Comparison of ENCODE assay signal across 20 cellular contexts in genomic region chr11:61727401-61727811, GRCh38. TPM values are rescaled to one million over a fixed set of nuclear protein-coding genes. Genes with fewer than 3 reads are reported as not detected.
DNase-seq lines count a peak whose midpoint lies in the region; ATAC-seq and TF ChIP-seq lines count a peak whose summit lies in the region.
"Had no signal": no experiment of that assay in that cellular context is flagged by ENCODE, and none has a peak within 500 bp of the region (broad histone marks: within the 10 kb centered on the region; RNA-seq: fewer than 3 reads in every experiment).

No MANE protein-coding gene starts in this region.

- H3K27me3 ChIP-seq in upper lobe of right lung (no peaks in the 10 kb centered on the region), SK-N-SH (ENCODE audit: insufficient read depth) (no peaks in the 10 kb centered on the region)

- TF ChIP-seq CTCF in upper lobe of right lung (IDR thresholded peaks at IDR 0.05) = no peak
- no peak for TF ChIP-seq CTCF in SK-N-SH (IDR thresholded peaks at IDR 0.05)

- H3F3A ChIP-seq in SK-N-SH (replicated peaks; ENCODE audit: insufficient read depth) = no peaks in the 10 kb centered on the region

- no peaks in the 10 kb centered on the region for H3K9me2 ChIP-seq in SK-N-SH

- H3K79me2 ChIP-seq in SK-N-SH (ENCODE audit: insufficient read depth) = no peaks in the 10 kb centered on the region

- TF ChIP-seq RAD21 in SK-N-SH (IDR thresholded peaks at IDR 0.05; ENCODE audit: low read length) = no peak

- H4K20me1 ChIP-seq in SK-N-SH (ENCODE audit: insufficient read depth) = no peaks in the 10 kb centered on the region

- H3K4me3 ChIP-seq in upper lobe of right lung = no peak overlapping the region
- H3K4me3 ChIP-seq in SK-N-SH (ENCODE audit: low read depth in 2 of 2, low read length in 1 of 2) = no peak overlapping the region
- H3K4me3 ChIP-seq: GM23248 had no signal

- POLR2A ChIA-PET in SK-N-SH (lab: Yijun Ruan, JAX) = no interaction called here

- no peak for TF ChIP-seq EP300 in SK-N-SH (IDR thresholded peaks at IDR 0.05; ENCODE audit: borderline replicate concordance in 1 of 2, low read depth in 1 of 2, low read length in 1 of 2)

- H3K36me3 ChIP-seq in upper lobe of right lung (no peaks in the 10 kb centered on the region), SK-N-SH (replicated peaks in 1 of 2; ENCODE audit: control insufficient read depth in 1 of 2, insufficient read depth in 2 of 2, low read length in 1 of 2) (peaks cover 0 to 26% of the 10 kb centered on the region in 2 experiments)

- intact Hi-C loops in upper lobe of right lung (cut with DNase I) = no loop called here

- H3K9ac ChIP-seq in SK-N-SH = no peak overlapping the region
- H3K9ac ChIP-seq: GM23248 had no signal

- no peaks in the 10 kb centered on the region for H3K4me1 ChIP-seq in upper lobe of right lung
- no peaks in the 10 kb centered on the region; a peak in 1 of 4 replicates for H3K4me1 ChIP-seq in SK-N-SH (ENCODE audit: control insufficient read depth in 1 of 2, insufficient read depth in 2 of 2, low read depth in 1 of 2, low read length in 1 of 2)

- H3K9me3 ChIP-seq in upper lobe of right lung = no peaks in the 10 kb centered on the region
- no peaks in the 10 kb centered on the region for H3K9me3 ChIP-seq in SK-N-SH

- no peak for ATAC-seq in upper lobe of right lung

- H3K27ac ChIP-seq in upper lobe of right lung = peak overlapping the region; percentile 6
- H3K27ac ChIP-seq in SK-N-SH (ENCODE audit: low read depth in 2 of 2, low read length in 1 of 2) = no peak overlapping the region
- H3K27ac ChIP-seq: GM23248 had no signal

- CTCF ChIA-PET in SK-N-SH (lab: Yijun Ruan, JAX) = no interaction called here

- 100% methylated on average over 2 of the region's 3 CpGs for whole genome bisulfite sequencing in SK-N-SH (ENCODE audit: low lambda C conversion rate)

- DNase-seq in anterior cingulate cortex (lab: John Stamatoyannopoulos, UW) (peak in 31 of 58 donors; percentile 13 to 76 (median 41)), globus pallidus (ENCODE audit: low spot score) (peak; percentile 51), medulla oblongata (ENCODE audit: extremely low spot score) (peak; percentile 50), upper lobe of right lung (no peak), NAMALWA (ENCODE audit: low spot score) (no peak), inferior parietal cortex (ENCODE audit: extremely low spot score) (no peak), SK-N-SH (no peak)
- DNase-seq: ACHN, AML-193, GF-D8, GM23248, HCEC 1CT, IMR-90, NCI-H1417 treated with DMSO at 0.1 percent for 48 hours, NCI-H187 treated with DMSO at 0.1 percent for 48 hours, NCI-H2227 treated with DMSO at 0.1 percent for 48 hours, NCI-H510A treated with DMSO at 0.1 percent for 48 hours, NCI-H774, SHP77 had no signal

- H2AFZ ChIP-seq in SK-N-SH (ENCODE audit: low read depth) = no peak overlapping the region
- H2AFZ ChIP-seq: GM23248 had no signal

- H3K4me2 ChIP-seq in SK-N-SH = no peak overlapping the region

TF ChIP-seq in SK-N-SH, 30 proteins besides CTCF, POLR2A, EP300 and RAD21:
- TF ChIP-seq RFX5 (IDR thresholded peaks at IDR 0.05; ENCODE audit: low read length) = no peak
- TF ChIP-seq RCOR1 (IDR thresholded peaks at IDR 0.05; ENCODE audit: low read length) = no peak
- no peak for TF ChIP-seq CHD2 (IDR thresholded peaks at IDR 0.05; ENCODE audit: low read length, partially characterized antibody)
- no peak for TF ChIP-seq POLR2AphosphoS5 (IDR thresholded peaks at IDR 0.05; ENCODE audit: low read depth, low read length)

RNA-seq across cellular contexts. Expression of gene MYRF, which starts 25.0 kb away (rescaled TPM):
- 62.6 TPM for total RNA-seq in upper lobe of right lung
- 1.8 and 2.8 TPM in 2 replicates for polyA plus RNA-seq in SK-N-SH (2012; rRNA removed)
- 0.97 and 1.4 TPM in 2 replicates for polyA plus RNA-seq in SK-N-SH (2012; cell fraction: cytosol; rRNA removed)
- polyA plus RNA-seq in SK-N-SH (2012; cell fraction: nucleus; rRNA removed) = 8.2 and 10.0 TPM in 2 replicates
- total RNA-seq: GM23248 had no signal

RNA-seq across cellular contexts. Expression of gene DAGLA, which starts 47.2 kb away (rescaled TPM):
- total RNA-seq in upper lobe of right lung = 6.0 TPM
- 2.7 and 3.3 TPM in 2 replicates for polyA plus RNA-seq in SK-N-SH (2012; rRNA removed)
- polyA plus RNA-seq in SK-N-SH (2012; cell fraction: cytosol; rRNA removed) = 1.2 and 2.2 TPM in 2 replicates
- 7.1 and 8.6 TPM in 2 replicates for polyA plus RNA-seq in SK-N-SH (2012; cell fraction: nucleus; rRNA removed)
- total RNA-seq: OCI-LY7 had no signal

Comparison
In these comparisons a context has a peak if more than half of its experiments do, and no peak if none do; other contexts are left out.
1. DNase-seq: peak in anterior cingulate cortex (31 of 58), globus pallidus (single experiment) and medulla oblongata (single experiment); none in upper lobe of right lung (single experiment), NAMALWA (single experiment), inferior parietal cortex (single experiment) and SK-N-SH (single experiment).